Comparison of ENCODE assay signal across 26 cellular contexts in genomic region chr16:66689282-66689681, GRCh38. TPM values are rescaled to one million over a fixed set of nuclear protein-coding genes. Genes with fewer than 3 reads are reported as not detected.
DNase-seq lines count a peak whose midpoint lies in the region; ATAC-seq, FAIRE-seq and TF ChIP-seq lines count a peak whose summit lies in the region.
"Had no signal": no experiment of that assay in that cellular context is flagged by ENCODE, and none has a peak within 500 bp of the region (broad histone marks: within the 10 kb centered on the region; RNA-seq: fewer than 3 reads in every experiment).

No MANE protein-coding gene starts in this region.

- no peak for TF ChIP-seq POLR2A in HepG2 (IDR thresholded peaks at IDR 0.05; ENCODE audit: insufficient read depth in 1 of 2, low read depth in 2 of 2, low read length in 2 of 2)
- no peak for TF ChIP-seq POLR2A in right lobe of liver (IDR thresholded peaks at IDR 0.05)

- H3K9me3 ChIP-seq in HepG2 (ENCODE audit: low read length): no peaks in the 10 kb centered on the region
- no peaks in the 10 kb centered on the region for H3K9me3 ChIP-seq in right lobe of liver
- H3K9me3 ChIP-seq: BLaER1, Caco-2 had no signal

- H3K27me3 Mint-ChIP-seq in stimulated activated naive CD8-positive, alpha-beta T cell treated with anti-CD3 and anti-CD28 coated beads, Interleukin-15, amount 100 ng/mL, for 72 hours: peaks cover 9% of the 10 kb centered on the region

- H3K4me1 Mint-ChIP-seq in stimulated activated naive CD8-positive, alpha-beta T cell treated with anti-CD3 and anti-CD28 coated beads, Interleukin-15, amount 100 ng/mL, for 72 hours: no peaks in the 10 kb centered on the region
- H3K4me1 Mint-ChIP-seq: B cell; CD4-positive, CD25-positive, alpha-beta regulatory T cell had no signal

- intact Hi-C loops in HepG2 (cut with micrococcal nuclease; ENCODE audit: unreplicated experiment): loop anchor here (2.0 to 5.0 kb wide), 2 partner anchors 26 to 37 kb away; no protein-coding TSS in a partner anchor
- intact Hi-C loops in right lobe of liver (cut with DNase I): no loop called here
- intact Hi-C loops in Right ventricle myocardium inferior (cut with DNase I): no loop called here

- H3K79me2 ChIP-seq in HepG2 (ENCODE audit: insufficient read depth, low read length): no peaks in the 10 kb centered on the region

- no peaks in the 10 kb centered on the region for H3K36me3 ChIP-seq in HepG2 (replicated peaks in 1 of 2; ENCODE audit: control insufficient read depth in 1 of 2, insufficient read depth in 2 of 2, low read length in 2 of 2)
- H3K36me3 ChIP-seq in right lobe of liver: no peaks in the 10 kb centered on the region
- H3K36me3 ChIP-seq: BLaER1 had no signal

- H3K9me3 Mint-ChIP-seq in stimulated activated naive CD8-positive, alpha-beta T cell treated with anti-CD3 and anti-CD28 coated beads, Interleukin-15, amount 100 ng/mL, for 72 hours: no peaks in the 10 kb centered on the region
- H3K9me3 Mint-ChIP-seq: CD4-positive, CD25-positive, alpha-beta regulatory T cell; CD8-positive, alpha-beta T cell had no signal

- DNase-seq in HepG2 (ENCODE audit: low spot score) (no peak), right lobe of liver (no peak), kidney tubule cell (ENCODE audit: low spot score) (peak; percentile 49), renal cortical epithelial cell (ENCODE audit: low read depth) (peak; percentile 84), HuH-7.5 (ENCODE audit: low spot score) (no peak), Right ventricle myocardium inferior (ENCODE audit: missing footprints) (no peak)
- DNase-seq in stimulated activated naive CD8-positive, alpha-beta T cell treated with anti-CD3 and anti-CD28 coated beads, Interleukin-15, amount 100 ng/mL, for 72 hours: no peak
- DNase-seq in activated CD8-positive, alpha-beta memory T cell treated with anti-CD3 and anti-CD28 coated beads, Interleukin-2, amount 50 U/mL, for 48 hours: no peak
- DNase-seq: Caco-2; CD4-positive, CD25-positive, alpha-beta regulatory T cell; CD8-positive, alpha-beta T cell; DMS 273 treated with DMSO at 0.1 percent for 48 hours; DMS79; EL; GDM1; GM23248; H7; HCEC 1CT had no signal

- TF ChIP-seq EP300 in HepG2 (IDR thresholded peaks at IDR 0.05; ENCODE audit: low read depth in 2 of 2, low read length in 2 of 2) (no peak), HepG2 (CRISPR knock-in tag; IDR thresholded peaks at IDR 0.05; ENCODE audit: borderline replicate concordance) (no peak)

- H3K9ac ChIP-seq in HepG2 (ENCODE audit: insufficient read depth, low read depth, low read length): no peak overlapping the region
- H3K9ac ChIP-seq: BLaER1, GM23248 had no signal

- peak overlapping the region in 1 of 2 donors; percentile 71 for H3K27ac Mint-ChIP-seq in stimulated activated naive CD8-positive, alpha-beta T cell treated with anti-CD3 and anti-CD28 coated beads, Interleukin-15, amount 100 ng/mL, for 72 hours
- H3K27ac Mint-ChIP-seq: B cell; CD4-positive, CD25-positive, alpha-beta regulatory T cell; CD8-positive, alpha-beta T cell had no signal

- TF ChIP-seq CTCF in HepG2 (CRISPR knock-in tag; IDR thresholded peaks at IDR 0.05): no peak
- TF ChIP-seq CTCF in right lobe of liver (IDR thresholded peaks at IDR 0.05): no peak

- CTCF ChIA-PET in HepG2 (lab: Yijun Ruan, JAX; ENCODE audit: low intra/inter-chr PET ratio, low total read pairs): no interaction called here

- ATAC-seq in HepG2 (no peak), right lobe of liver (no peak), Right ventricle myocardium inferior (no peak)
- no peak for ATAC-seq in stimulated activated naive CD8-positive, alpha-beta T cell treated with anti-CD3 and anti-CD28 coated beads, Interleukin-15, amount 100 ng/mL, for 72 hours
- ATAC-seq: CD8-positive, alpha-beta T cell; GM12878 had no signal

- 88% methylated on average over 6 of the region's 6 CpGs for WGBS in HepG2 (ENCODE audit: low lambda C conversion rate)
- WGBS in right lobe of liver (ENCODE audit: insufficient coverage, low coverage, low lambda C conversion rate, missing lambda C conversion rate): 69% methylated on average over 6 of the region's 6 CpGs

- in situ Hi-C loops in HepG2 (cut with HindIII; ENCODE audit: extremely low pct_ligation_motif_present, low pct_unique_long_range_greater_than_20kb): no loop called here

- no TSS peak for BruUV-seq in HepG2 (replicated peaks; lab: Mats Ljungman, UMichigan)

- FAIRE-seq in HepG2 (lab: Jason Lieb, UNC): no peak
- FAIRE-seq: D721Med, GM12878, GM19239, H1 had no signal

- POLR2A ChIA-PET in HepG2 (lab: Yijun Ruan, JAX): no interaction called here

- no peaks in the 10 kb centered on the region; a peak in 1 of 5 replicates for H3K27me3 ChIP-seq in HepG2 (ENCODE audit: control insufficient read depth in 1 of 2, insufficient read depth in 2 of 2, low read length in 2 of 2)
- H3K27me3 ChIP-seq in right lobe of liver: no peaks in the 10 kb centered on the region
- H3K27me3 ChIP-seq: BLaER1 had no signal

- H3K4me3 ChIP-seq in HepG2 (replicated peaks in 1 of 3; ENCODE audit: insufficient read depth in 1 of 3, low read depth in 2 of 3, low read length in 3 of 3): no peak overlapping the region
- H3K4me3 ChIP-seq in right lobe of liver: no peak overlapping the region
- H3K4me3 ChIP-seq: BLaER1, GM12878, GM23248 had no signal

- H4K20me1 ChIP-seq in HepG2 (ENCODE audit: insufficient read depth, low read length): no peaks in the 10 kb centered on the region

- H3K27ac ChIP-seq in HepG2 (ENCODE audit: extremely low read length, insufficient read depth, low read length) (no peak overlapping the region), right lobe of liver (peak overlapping the region in 1 of 3 donors; percentile 64)
- H3K27ac ChIP-seq: 22Rv1, BLaER1, C4-2B, GM23248 had no signal

- TF ChIP-seq RAD21 in HepG2 (CRISPR knock-in tag; IDR thresholded peaks at IDR 0.05): no peak

- no peak overlapping the region for H2AFZ ChIP-seq in HepG2 (ENCODE audit: low read length)
- H2AFZ ChIP-seq: GM23248 had no signal

- H3K4me2 ChIP-seq in HepG2 (ENCODE audit: low read depth, low read length): no peak overlapping the region
- H3K4me2 ChIP-seq: BLaER1 had no signal

- no peak overlapping the region for H3K4me3 Mint-ChIP-seq in stimulated activated naive CD8-positive, alpha-beta T cell treated with anti-CD3 and anti-CD28 coated beads, Interleukin-15, amount 100 ng/mL, for 72 hours
- H3K4me3 Mint-ChIP-seq: B cell; CD4-positive, CD25-positive, alpha-beta regulatory T cell; CD8-positive, alpha-beta T cell had no signal

- peaks cover 64% of the 10 kb centered on the region for H3K4me1 ChIP-seq in HepG2 (ENCODE audit: insufficient read depth, low read length)
- H3K4me1 ChIP-seq in right lobe of liver: peaks cover 0 to 18% (median 8%) of the 10 kb centered on the region in 4 donors
- H3K4me1 ChIP-seq: BLaER1 had no signal

TF ChIP-seq in HepG2, 621 proteins besides CTCF, POLR2A, EP300 and RAD21 (continues in another document):
- TF ChIP-seq ZNF546 (CRISPR knock-in tag; conservative IDR thresholded peaks at IDR 0.05) (no peak), ZBTB33 (CRISPR knock-in tag; IDR thresholded peaks at IDR 0.05) (peak; percentile 85)

RNA-seq across cellular contexts. Expression of gene CMTM4, which starts 7.3 kb away (rescaled TPM):
- total RNA-seq in HepG2 (2016; rRNA removed; fragmentation: Illumina TruSeq; extraction: Trizol) (32.0 and 44.1 TPM in 2 replicates), right lobe of liver (10 to 100 TPM in 2 of 6 experiments, 1 to 10 TPM in 4; 5.1 to 14.8 (median 8.0) TPM), renal cortical epithelial cell (83.9 and 112 TPM in 2 replicates), Right ventricle myocardium inferior (10.9 TPM)
- total RNA-seq in HepG2 (2016; cell fraction: cytosol; rRNA removed; fragmentation: Illumina TruSeq; extraction: Trizol; ENCODE audit: low read depth): 10.6 and 12.8 TPM in 2 replicates
- total RNA-seq in HepG2 (2016; cell fraction: insoluble cytoplasmic fraction; rRNA removed; fragmentation: Illumina TruSeq; extraction: Trizol): 32.2 and 42.2 TPM in 2 replicates
- 27.4 and 28.5 TPM in 2 replicates for total RNA-seq in HepG2 (2016; cell fraction: membrane; rRNA removed; fragmentation: Illumina TruSeq; extraction: Trizol)
- total RNA-seq in HepG2 (2016; cell fraction: nucleus; rRNA removed; fragmentation: Illumina TruSeq; extraction: Trizol): 32.4 and 32.8 TPM in 2 replicates
- 36.3 and 41.3 TPM in 2 replicates for polyA plus RNA-seq in HepG2 (2011; rRNA removed)
- polyA plus RNA-seq in HepG2 (2011; cell fraction: cytosol; rRNA removed): 38.1 and 43.4 TPM in 2 replicates
- polyA plus RNA-seq in HepG2 (2011; cell fraction: nucleus; rRNA removed): 45.0 and 48.2 TPM in 2 replicates
- 30.6 and 31.6 TPM in 2 replicates for polyA plus RNA-seq in HepG2 (2012)
- 3.9 and 4.5 TPM in 2 replicates for polyA plus RNA-seq in HepG2 (2016; cell fraction: cytosol; fragmentation: Illumina TruSeq; extraction: Trizol; ENCODE audit: low read depth)
- polyA plus RNA-seq in HepG2 (2016; cell fraction: insoluble cytoplasmic fraction; fragmentation: Illumina TruSeq; extraction: Trizol; ENCODE audit: low read depth): 29.5 and 30.3 TPM in 2 replicates
- 10.0 and 11.3 TPM in 2 replicates for polyA plus RNA-seq in HepG2 (2016; cell fraction: membrane; fragmentation: Illumina TruSeq; extraction: Trizol; ENCODE audit: low read depth)
- polyA plus RNA-seq in HepG2 (2016; cell fraction: nucleus; fragmentation: Illumina TruSeq; extraction: Trizol; ENCODE audit: insufficient read depth, low read depth): 32.1 and 32.5 TPM in 2 replicates
- polyA minus RNA-seq in HepG2 (2011; rRNA and poly(A)+ RNA removed; ENCODE audit: low replicate concordance): 61.0 and 116 TPM in 2 replicates
- polyA minus RNA-seq in HepG2 (2011; cell fraction: cytosol; rRNA and poly(A)+ RNA removed): 47.2 and 48.9 TPM in 2 replicates
- 31.5 and 35.9 TPM in 2 replicates for polyA minus RNA-seq in HepG2 (2011; cell fraction: nucleus; rRNA and poly(A)+ RNA removed)

Comparison
In these comparisons a context has a peak if more than half of its experiments do, and no peak if none do; other contexts are left out.
1. DNase-seq: peak in kidney tubule cell (single experiment) and renal cortical epithelial cell (single experiment); none in HepG2 (single experiment), right lobe of liver (0 of 3), HuH-7.5 (single experiment), stimulated activated naive CD8-positive, alpha-beta T cell treated with anti-CD3 and anti-CD28 coated beads, Interleukin-15, amount 100 ng/mL, for 72 hours (0 of 2), Right ventricle myocardium inferior (single experiment) and activated CD8-positive, alpha-beta memory T cell treated with anti-CD3 and anti-CD28 coated beads, Interleukin-2, amount 50 U/mL, for 48 hours (single experiment).